1 cellular context compared by ENCODE assay signal in the genomic region with DNA sequence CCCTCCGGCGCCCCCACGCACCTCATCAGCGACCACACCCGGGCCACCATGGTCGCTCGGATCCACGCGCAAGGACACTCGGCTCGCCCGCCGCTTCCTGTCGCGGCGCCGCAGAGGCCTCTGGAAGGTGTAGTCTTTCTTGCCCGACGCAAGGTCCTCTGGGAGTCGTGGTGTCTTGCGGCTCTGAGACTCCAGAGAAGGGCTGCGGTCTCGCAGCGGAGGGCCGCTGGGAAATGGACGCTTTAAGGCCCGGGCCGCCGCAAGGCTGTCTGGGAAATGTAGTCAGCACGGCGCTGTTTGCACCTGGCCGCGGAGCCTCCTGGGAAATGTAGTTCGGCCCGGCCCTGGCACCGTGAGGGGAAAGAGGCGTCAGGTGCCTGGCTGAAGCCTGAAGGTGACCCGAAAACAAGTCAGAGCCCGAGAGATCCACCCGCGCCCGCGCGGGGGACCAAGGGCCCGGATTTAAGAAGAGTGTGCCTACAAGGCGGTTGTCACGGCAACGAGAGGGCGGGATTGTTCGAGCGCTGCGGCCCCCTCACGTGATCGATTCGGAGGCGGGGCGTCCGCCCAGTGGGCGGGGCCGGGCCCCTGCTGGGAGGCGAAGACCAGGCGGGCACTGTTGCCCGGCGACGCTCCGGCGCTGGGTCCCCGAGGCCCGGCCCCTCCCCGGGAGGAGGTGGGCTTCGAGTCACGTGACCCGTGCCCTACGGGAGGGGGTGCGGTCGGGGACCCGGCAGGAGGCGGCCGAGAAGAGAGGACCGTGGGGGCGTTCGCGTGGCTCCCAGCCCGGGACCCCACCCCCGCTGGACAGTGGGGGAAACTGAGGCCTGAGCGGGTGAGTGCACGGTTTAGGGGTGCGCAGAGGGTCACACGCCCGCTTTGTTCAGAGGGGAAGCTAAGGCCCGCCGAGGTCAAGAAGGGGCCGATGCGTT.
TF ChIP-seq lines count a peak whose summit lies in the region.

A gene with protein sequence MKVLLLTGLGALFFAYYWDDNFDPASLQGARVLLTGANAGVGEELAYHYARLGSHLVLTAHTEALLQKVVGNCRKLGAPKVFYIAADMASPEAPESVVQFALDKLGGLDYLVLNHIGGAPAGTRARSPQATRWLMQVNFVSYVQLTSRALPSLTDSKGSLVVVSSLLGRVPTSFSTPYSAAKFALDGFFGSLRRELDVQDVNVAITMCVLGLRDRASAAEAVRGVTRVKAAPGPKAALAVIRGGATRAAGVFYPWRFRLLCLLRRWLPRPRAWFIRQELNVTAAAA (plus strand): TSS at position 591 of the 932 bp plus-strand sequence. CDS start 3,806 bp downstream, outside the sequence.
MICOS13 (minus strand) TSS at position 80 of the 932 bp plus-strand sequence; CDS start at position 50, 30 bp downstream.

TF ChIP-seq in SK-N-SH, 30 proteins besides CTCF, POLR2A, EP300 and RAD21 (continued from another document):
- TF ChIP-seq GATA2 (CRISPR knock-in tag; IDR thresholded peaks at IDR 0.05) (no peak), NRF1 (IDR thresholded peaks at IDR 0.05; ENCODE audit: low read depth, low read length) (peak; percentile 41; the same call in 1 of the 2 replicates), IRF3 (IDR thresholded peaks at IDR 0.05; ENCODE audit: low read depth, low read length) (no peak), ELF1 (IDR thresholded peaks at IDR 0.05) (peak; percentile 89), FOXJ3 (CRISPR knock-in tag; IDR thresholded peaks at IDR 0.05) (no peak), RXRA (IDR thresholded peaks at IDR 0.05; ENCODE audit: borderline replicate concordance, low read depth) (no peak), REST (IDR thresholded peaks at IDR 0.05; ENCODE audit: low read depth, low read length) (no peak), RCOR1 (IDR thresholded peaks at IDR 0.05; ENCODE audit: low read length) (no peak), MAX (IDR thresholded peaks at IDR 0.05; ENCODE audit: low read depth) (peak; percentile 90), JUND (IDR thresholded peaks at IDR 0.05) (no peak), FOSL2 (IDR thresholded peaks at IDR 0.05; ENCODE audit: borderline replicate concordance, low read depth) (no peak), RFX5 (IDR thresholded peaks at IDR 0.05; ENCODE audit: low read length) (no peak), PBX3 (IDR thresholded peaks at IDR 0.05) (no peak), TEAD4 (IDR thresholded peaks at IDR 0.05; ENCODE audit: borderline replicate concordance, insufficient read depth) (no peak), YY1 (IDR thresholded peaks at IDR 0.05; ENCODE audit: low read depth) (peak; percentile 81), MEF2A (IDR thresholded peaks at IDR 0.05; ENCODE audit: borderline replicate concordance, low read depth) (no peak), TCF12 (IDR thresholded peaks at IDR 0.05) (peak; percentile 35; the same call in 1 of the 2 replicates), NFIC (IDR thresholded peaks at IDR 0.05; ENCODE audit: borderline replicate concordance) (no peak), MXI1 (IDR thresholded peaks at IDR 0.05; ENCODE audit: low read depth, low read length) (peak; percentile 81; the same call in 1 of the 2 replicates), SIN3A (IDR thresholded peaks at IDR 0.05; ENCODE audit: borderline replicate concordance, low read depth, low read length) (peak; percentile 16; the same call in 1 of the 2 replicates)
- TF ChIP-seq, protein P1, sequence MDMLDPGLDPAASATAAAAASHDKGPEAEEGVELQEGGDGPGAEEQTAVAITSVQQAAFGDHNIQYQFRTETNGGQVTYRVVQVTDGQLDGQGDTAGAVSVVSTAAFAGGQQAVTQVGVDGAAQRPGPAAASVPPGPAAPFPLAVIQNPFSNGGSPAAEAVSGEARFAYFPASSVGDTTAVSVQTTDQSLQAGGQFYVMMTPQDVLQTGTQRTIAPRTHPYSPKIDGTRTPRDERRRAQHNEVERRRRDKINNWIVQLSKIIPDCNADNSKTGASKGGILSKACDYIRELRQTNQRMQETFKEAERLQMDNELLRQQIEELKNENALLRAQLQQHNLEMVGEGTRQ (IDR thresholded peaks at IDR 0.05; ENCODE audit: borderline replicate concordance, low read depth, low read length), result peak; percentile 92
- TF ChIP-seq, protein P2, sequence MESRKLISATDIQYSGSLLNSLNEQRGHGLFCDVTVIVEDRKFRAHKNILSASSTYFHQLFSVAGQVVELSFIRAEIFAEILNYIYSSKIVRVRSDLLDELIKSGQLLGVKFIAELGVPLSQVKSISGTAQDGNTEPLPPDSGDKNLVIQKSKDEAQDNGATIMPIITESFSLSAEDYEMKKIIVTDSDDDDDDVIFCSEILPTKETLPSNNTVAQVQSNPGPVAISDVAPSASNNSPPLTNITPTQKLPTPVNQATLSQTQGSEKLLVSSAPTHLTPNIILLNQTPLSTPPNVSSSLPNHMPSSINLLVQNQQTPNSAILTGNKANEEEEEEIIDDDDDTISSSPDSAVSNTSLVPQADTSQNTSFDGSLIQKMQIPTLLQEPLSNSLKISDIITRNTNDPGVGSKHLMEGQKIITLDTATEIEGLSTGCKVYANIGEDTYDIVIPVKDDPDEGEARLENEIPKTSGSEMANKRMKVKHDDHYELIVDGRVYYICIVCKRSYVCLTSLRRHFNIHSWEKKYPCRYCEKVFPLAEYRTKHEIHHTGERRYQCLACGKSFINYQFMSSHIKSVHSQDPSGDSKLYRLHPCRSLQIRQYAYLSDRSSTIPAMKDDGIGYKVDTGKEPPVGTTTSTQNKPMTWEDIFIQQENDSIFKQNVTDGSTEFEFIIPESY (IDR thresholded peaks at IDR 0.05; ENCODE audit: borderline replicate concordance, low read depth), result no peak; the same call in none of the 2 replicates
